In genomic region chr20:36624925-36625324, GRCh38 we compare ENCODE assay signal across 22 cellular contexts. TPM values are rescaled to one million over a fixed set of nuclear protein-coding genes. Genes with fewer than 3 reads are reported as not detected.
DNase-seq lines count a peak whose midpoint lies in the region; ATAC-seq and TF ChIP-seq lines count a peak whose summit lies in the region.
"Had no signal": no experiment of that assay in that cellular context is flagged by ENCODE, and none has a peak within 500 bp of the region (broad histone marks: within the 10 kb centered on the region; RNA-seq: fewer than 3 reads in every experiment).

No MANE protein-coding gene starts in this region.

- H3K36me3 Mint-ChIP-seq in activated naive CD8-positive, alpha-beta T cell: peaks cover 22% of the 10 kb centered on the region
- peaks cover 46% of the 10 kb centered on the region for H3K36me3 Mint-ChIP-seq in activated naive CD8-positive, alpha-beta T cell treated with anti-CD3 and anti-CD28 coated beads for 36 hours
- H3K36me3 Mint-ChIP-seq in effector memory CD8-positive, alpha-beta T cell (ENCODE audit: insufficient read depth): peaks cover 76% of the 10 kb centered on the region

- H3K27ac ChIP-seq in stomach (peak overlapping the region in 3 of 5 donors; percentile 46 to 71 (median 47)), sigmoid colon (no peak overlapping the region)
- H3K27ac ChIP-seq: GM23248, KMS-11, parathyroid adenoma had no signal

- H3K36me3 ChIP-seq in stomach (no peaks in the 10 kb centered on the region), sigmoid colon (no peaks in the 10 kb centered on the region)

- peak overlapping the region; percentile 75 for H3K27ac Mint-ChIP-seq in activated naive CD8-positive, alpha-beta T cell
- no peak overlapping the region for H3K27ac Mint-ChIP-seq in activated naive CD8-positive, alpha-beta T cell treated with anti-CD3 and anti-CD28 coated beads for 36 hours
- peak overlapping the region; percentile 41 to 76 for H3K27ac Mint-ChIP-seq in effector memory CD8-positive, alpha-beta T cell
- H3K27ac Mint-ChIP-seq: dendritic cell treated with granulocyte-macrophage colony-stimulating factor and Interleukin-4, amounts not matched to agents 40 ng/mL and 50 ng/mL, for 4 days; HFFc6 had no signal

- TF ChIP-seq EP300 in stomach (IDR thresholded peaks at IDR 0.05) (no peak), sigmoid colon (IDR thresholded peaks at IDR 0.05) (no peak)

- H3K4me1 ChIP-seq in stomach (peaks cover 10 to 15% (median 13%) of the 10 kb centered on the region in 4 donors), sigmoid colon (no peaks in the 10 kb centered on the region)
- H3K4me1 ChIP-seq: parathyroid adenoma had no signal

- TF ChIP-seq POLR2A in stomach (IDR thresholded peaks at IDR 0.05) (no peak), sigmoid colon (IDR thresholded peaks at IDR 0.05) (no peak)

- ATAC-seq in effector memory CD8-positive, alpha-beta T cell (replicated peaks): no peak

- no peaks in the 10 kb centered on the region for H3K9me3 Mint-ChIP-seq in activated naive CD8-positive, alpha-beta T cell (ENCODE audit: low read depth)
- no peaks in the 10 kb centered on the region for H3K9me3 Mint-ChIP-seq in activated naive CD8-positive, alpha-beta T cell treated with anti-CD3 and anti-CD28 coated beads for 36 hours
- H3K9me3 Mint-ChIP-seq in effector memory CD8-positive, alpha-beta T cell: no peaks in the 10 kb centered on the region
- H3K9me3 Mint-ChIP-seq: dendritic cell treated with granulocyte-macrophage colony-stimulating factor and Interleukin-4, amounts not matched to agents 40 ng/mL and 50 ng/mL, for 4 days; HFFc6; nephron had no signal

- DNase-seq in activated naive CD8-positive, alpha-beta T cell treated with anti-CD3 and anti-CD28 coated beads for 36 hours: no peak
- DNase-seq in NCI-H2029 (lab: John Stamatoyannopoulos, UW) (peak; percentile 86), stomach (no peak), sigmoid colon (no peak), ureter (ENCODE audit: low spot score) (no peak)
- DNase-seq in effector memory CD8-positive, alpha-beta T cell: no peak
- DNase-seq in central memory CD4-positive, alpha-beta T cell: no peak
- DNase-seq: activated effector memory CD4-positive, alpha-beta T cell treated with Interleukin-2 at 50 U/mL for 16 hours; GM23248; HFFc6; NCI-H1436 treated with DMSO at 0.1 percent for 48 hours; NCI-H2171 treated with DMSO at 0.1 percent for 48 hours; NCI-H526 treated with DMSO at 0.1 percent for 48 hours; RPMI8226; SK-N-SH had no signal

- H3K27me3 ChIP-seq in stomach (no peaks in the 10 kb centered on the region), sigmoid colon (no peaks in the 10 kb centered on the region)

- TF ChIP-seq CTCF in stomach (IDR thresholded peaks at IDR 0.05) (no peak), sigmoid colon (IDR thresholded peaks at IDR 0.05) (no peak)

- no peak overlapping the region for H3K4me3 Mint-ChIP-seq in activated naive CD8-positive, alpha-beta T cell
- no peak overlapping the region for H3K4me3 Mint-ChIP-seq in activated naive CD8-positive, alpha-beta T cell treated with anti-CD3 and anti-CD28 coated beads for 36 hours
- no peak overlapping the region for H3K4me3 Mint-ChIP-seq in effector memory CD8-positive, alpha-beta T cell
- H3K4me3 Mint-ChIP-seq: dendritic cell treated with granulocyte-macrophage colony-stimulating factor and Interleukin-4, amounts not matched to agents 40 ng/mL and 50 ng/mL, for 4 days; HFFc6; nephron had no signal

- H3K9me3 ChIP-seq in stomach (no peaks in the 10 kb centered on the region), sigmoid colon (no peaks in the 10 kb centered on the region)
- H3K9me3 ChIP-seq: SK-N-SH had no signal

- peaks cover 47% of the 10 kb centered on the region for H3K4me1 Mint-ChIP-seq in activated naive CD8-positive, alpha-beta T cell (ENCODE audit: low read depth)
- peaks cover 35% of the 10 kb centered on the region for H3K4me1 Mint-ChIP-seq in activated naive CD8-positive, alpha-beta T cell treated with anti-CD3 and anti-CD28 coated beads for 36 hours
- peaks cover 39 to 55% of the 10 kb centered on the region in 2 donors for H3K4me1 Mint-ChIP-seq in effector memory CD8-positive, alpha-beta T cell (ENCODE audit: low read depth in 2 of 2)
- H3K4me1 Mint-ChIP-seq: nephron had no signal

- intact Hi-C loops in stomach (cut with DNase I; ENCODE audit: low total_unique reads): no loop called here
- intact Hi-C loops in sigmoid colon (cut with DNase I): no loop called here

- WGBS in stomach, 5 donors: 58 to 80% (median 69%) methylated on average over 2 of the region's 2 CpGs
- 73 to 78% methylated on average over 2 of the region's 2 CpGs for WGBS in sigmoid colon, 2 donors

- H3K27me3 Mint-ChIP-seq in activated naive CD8-positive, alpha-beta T cell: no peaks in the 10 kb centered on the region
- no peaks in the 10 kb centered on the region for H3K27me3 Mint-ChIP-seq in activated naive CD8-positive, alpha-beta T cell treated with anti-CD3 and anti-CD28 coated beads for 36 hours
- no peaks in the 10 kb centered on the region for H3K27me3 Mint-ChIP-seq in effector memory CD8-positive, alpha-beta T cell
- H3K27me3 Mint-ChIP-seq: dendritic cell treated with granulocyte-macrophage colony-stimulating factor and Interleukin-4, amounts not matched to agents 40 ng/mL and 50 ng/mL, for 4 days had no signal

- H3K4me3 ChIP-seq in stomach (no peak overlapping the region), sigmoid colon (no peak overlapping the region)
- H3K4me3 ChIP-seq: GM23248 had no signal

RNA-seq across cellular contexts. Expression of gene RAB5IF, which starts 19.3 kb away (rescaled TPM):
- 100 to 1,000 TPM; 124 to 127 TPM for total RNA-seq in activated naive CD8-positive, alpha-beta T cell treated with anti-CD3 and anti-CD28 coated beads for 36 hours
- total RNA-seq in stomach (100 to 1,000 TPM in 2 of 5 donors, 10 to 100 TPM in 3; 35.0 to 136 (median 96.4) TPM), sigmoid colon (10 to 100 TPM; 58.7 to 85.1 (median 75.7) TPM), ureter (83.6 TPM)
- polyA plus RNA-seq in stomach (100 to 1,000 TPM in 1 of 3 donors, 10 to 100 TPM in 2; 76.8 to 113 (median 84.6) TPM), sigmoid colon (100 to 1,000 TPM; 106 to 169 (median 148) TPM)

RNA-seq across cellular contexts. Expression of gene SLA2, which starts 21.1 kb away (rescaled TPM):
- total RNA-seq in activated naive CD8-positive, alpha-beta T cell treated with anti-CD3 and anti-CD28 coated beads for 36 hours: 10 to 100 TPM; 70.6 to 73.4 TPM
- total RNA-seq in stomach: 1 to 10 TPM in 3 of 5 donors, not detected in 2; 1.3 to 8.7 (median 1.3) TPM
- 1 to 10 TPM in 1 of 3 donors, under 1 TPM in 2; 0.25 to 2.7 (median 0.56) TPM for polyA plus RNA-seq in stomach
- total RNA-seq in sigmoid colon: under 1 TPM in 2 of 4 donors, not detected in 2; 0.54 to 0.55 TPM
- polyA plus RNA-seq in sigmoid colon: 1 to 10 TPM in 1 of 3 donors, under 1 TPM in 1, not detected in 1; 0.46 to 3.4 TPM
- 1.5 TPM for total RNA-seq in ureter
- total RNA-seq: endothelial cell of umbilical vein, GM23248, HFFc6, HT1080 had no signal
- polyA plus RNA-seq: endothelial cell of umbilical vein, GM23248, SK-N-SH had no signal

RNA-seq across cellular contexts. Expression of gene TGIF2, which starts 51.5 kb away (rescaled TPM):
- 10 to 100 TPM; 52.1 to 54.0 TPM for total RNA-seq in activated naive CD8-positive, alpha-beta T cell treated with anti-CD3 and anti-CD28 coated beads for 36 hours
- 10 to 100 TPM in 4 of 5 donors, not detected in 1; 14.9 to 24.6 (median 18.7) TPM for total RNA-seq in stomach
- polyA plus RNA-seq in stomach: 1 to 10 TPM; 4.6 to 5.2 (median 4.8) TPM
- total RNA-seq in sigmoid colon: 10 to 100 TPM in 3 of 4 donors, 1 to 10 TPM in 1; 8.9 to 13.6 (median 11.1) TPM
- 10 to 100 TPM in 1 of 3 donors, 1 to 10 TPM in 2; 2.1 to 10.0 (median 2.4) TPM for polyA plus RNA-seq in sigmoid colon
- total RNA-seq in ureter: 18.8 TPM

Comparison
In these comparisons a context has a peak if more than half of its experiments do, and no peak if none do; other contexts are left out.
1. H3K27ac ChIP-seq: peak in stomach (3 of 5); none in sigmoid colon (0 of 4).
2. RNA of gene SLA2, which starts 21.1 kb away (total RNA-seq): 70.6 to 73.4 TPM in activated naive CD8-positive, alpha-beta T cell treated with anti-CD3 and anti-CD28 coated beads for 36 hours; 1.5 TPM in ureter (single experiment), 1.3 to 8.7 TPM in stomach and 0.54 to 0.55 TPM in sigmoid colon; every median in the first group is over 4 times any median in the second.